Comparison of ENCODE assay signal across 1 cellular context in the genomic region with DNA sequence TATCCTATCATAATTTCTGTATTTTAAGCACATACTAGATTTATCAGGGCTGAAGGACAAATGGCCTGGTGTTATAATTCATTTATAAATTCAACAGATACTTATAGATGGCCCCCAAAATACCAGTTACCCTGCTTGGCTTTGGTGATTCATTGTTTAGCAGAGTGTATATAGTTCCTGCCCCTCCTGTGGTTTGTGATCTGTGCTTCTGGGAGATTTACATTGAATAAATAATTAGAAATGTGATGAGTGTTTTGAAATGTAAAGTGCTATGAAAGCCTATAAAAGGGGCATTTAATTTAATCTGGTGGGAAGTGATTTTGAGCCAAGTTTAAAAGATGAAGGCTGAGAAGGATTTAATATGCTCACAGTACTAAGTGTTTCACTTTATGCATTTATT.
TF ChIP-seq lines count a peak whose summit lies in the region.

No MANE protein-coding gene starts in this region.

TF ChIP-seq in GM12878, 131 proteins besides CTCF, POLR2A, EP300 and RAD21:
- TF ChIP-seq, protein P1, sequence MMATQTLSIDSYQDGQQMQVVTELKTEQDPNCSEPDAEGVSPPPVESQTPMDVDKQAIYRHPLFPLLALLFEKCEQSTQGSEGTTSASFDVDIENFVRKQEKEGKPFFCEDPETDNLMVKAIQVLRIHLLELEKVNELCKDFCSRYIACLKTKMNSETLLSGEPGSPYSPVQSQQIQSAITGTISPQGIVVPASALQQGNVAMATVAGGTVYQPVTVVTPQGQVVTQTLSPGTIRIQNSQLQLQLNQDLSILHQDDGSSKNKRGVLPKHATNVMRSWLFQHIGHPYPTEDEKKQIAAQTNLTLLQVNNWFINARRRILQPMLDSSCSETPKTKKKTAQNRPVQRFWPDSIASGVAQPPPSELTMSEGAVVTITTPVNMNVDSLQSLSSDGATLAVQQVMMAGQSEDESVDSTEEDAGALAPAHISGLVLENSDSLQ (IDR thresholded peaks at IDR 0.05): no peak
- TF ChIP-seq, protein P2, sequence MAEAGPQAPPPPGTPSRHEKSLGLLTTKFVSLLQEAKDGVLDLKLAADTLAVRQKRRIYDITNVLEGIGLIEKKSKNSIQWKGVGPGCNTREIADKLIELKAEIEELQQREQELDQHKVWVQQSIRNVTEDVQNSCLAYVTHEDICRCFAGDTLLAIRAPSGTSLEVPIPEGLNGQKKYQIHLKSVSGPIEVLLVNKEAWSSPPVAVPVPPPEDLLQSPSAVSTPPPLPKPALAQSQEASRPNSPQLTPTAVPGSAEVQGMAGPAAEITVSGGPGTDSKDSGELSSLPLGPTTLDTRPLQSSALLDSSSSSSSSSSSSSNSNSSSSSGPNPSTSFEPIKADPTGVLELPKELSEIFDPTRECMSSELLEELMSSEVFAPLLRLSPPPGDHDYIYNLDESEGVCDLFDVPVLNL (IDR thresholded peaks at IDR 0.05; ENCODE audit: low read depth, low read length): no peak
- TF ChIP-seq, protein P3, sequence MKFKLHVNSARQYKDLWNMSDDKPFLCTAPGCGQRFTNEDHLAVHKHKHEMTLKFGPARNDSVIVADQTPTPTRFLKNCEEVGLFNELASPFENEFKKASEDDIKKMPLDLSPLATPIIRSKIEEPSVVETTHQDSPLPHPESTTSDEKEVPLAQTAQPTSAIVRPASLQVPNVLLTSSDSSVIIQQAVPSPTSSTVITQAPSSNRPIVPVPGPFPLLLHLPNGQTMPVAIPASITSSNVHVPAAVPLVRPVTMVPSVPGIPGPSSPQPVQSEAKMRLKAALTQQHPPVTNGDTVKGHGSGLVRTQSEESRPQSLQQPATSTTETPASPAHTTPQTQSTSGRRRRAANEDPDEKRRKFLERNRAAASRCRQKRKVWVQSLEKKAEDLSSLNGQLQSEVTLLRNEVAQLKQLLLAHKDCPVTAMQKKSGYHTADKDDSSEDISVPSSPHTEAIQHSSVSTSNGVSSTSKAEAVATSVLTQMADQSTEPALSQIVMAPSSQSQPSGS (IDR thresholded peaks at IDR 0.05; ENCODE audit: low read length): no peak
- TF ChIP-seq SUPT20H (IDR thresholded peaks at IDR 0.05; ENCODE audit: borderline replicate concordance, control insufficient read depth, low read depth, low read length): no peak
- TF ChIP-seq ASH2L (IDR thresholded peaks at IDR 0.05; ENCODE audit: borderline replicate concordance, low read depth): no peak
- TF ChIP-seq MYB (IDR thresholded peaks at IDR 0.05; ENCODE audit: borderline replicate concordance, low read depth, low read length): no peak
- TF ChIP-seq STAT3 (IDR thresholded peaks at IDR 0.05; ENCODE audit: low read depth, low read length): no peak
- TF ChIP-seq MEF2A (IDR thresholded peaks at IDR 0.05; ENCODE audit: insufficient read depth, low read depth, low read length): no peak
